In genomic region chr6:116568111-116568510, GRCh38 we compare ENCODE assay signal across 23 cellular contexts. TPM values are rescaled to one million over a fixed set of nuclear protein-coding genes. Genes with fewer than 3 reads are reported as not detected.
"Had no signal": no experiment of that assay in that cellular context is flagged by ENCODE, and none has a peak within 500 bp of the region (broad histone marks: within the 10 kb centered on the region; RNA-seq: fewer than 3 reads in every experiment).

No MANE protein-coding gene starts in this region.

- H3K4me3 Mint-ChIP-seq: activated B cell treated with CpG ODN at 0.5 μM for 24 hours; activated CD4-positive, alpha-beta memory T cell treated with anti-CD3 and anti-CD28 coated beads, Interleukin-2, amount 10 ng/mL, durations not matched to agents 7 days and 5 days; activated CD8-positive, alpha-beta memory T cell treated with anti-CD3 and anti-CD28 coated beads, Interleukin-2, amount 10 ng/mL, durations not matched to agents 7 days and 5 days; neural progenitor cell had no signal

- H3K9me3 Mint-ChIP-seq: activated B cell treated with CpG ODN at 0.5 μM for 24 hours; activated CD4-positive, alpha-beta memory T cell treated with anti-CD3 and anti-CD28 coated beads, Interleukin-2, amount 10 ng/mL, durations not matched to agents 7 days and 5 days; neural progenitor cell; T-cell had no signal

- H3K4me2 ChIP-seq: neural progenitor cell had no signal

- DNase-seq: activated B cell treated with CpG ODN at 0.5 μM for 24 hours; activated CD4-positive, alpha-beta memory T cell treated with anti-CD3 and anti-CD28 coated beads, Interleukin-2, amount 10 ng/mL, durations not matched to agents 7 days and 5 days; activated CD4-positive, alpha-beta T cell treated with anti-CD3 and anti-CD28 coated beads for 4 hours; activated CD8-positive, alpha-beta memory T cell treated with anti-CD3 and anti-CD28 coated beads, Interleukin-2, amount 10 ng/mL, durations not matched to agents 7 days and 5 days; activated naive CD4-positive, alpha-beta T cell; foreskin melanocyte; glutamatergic neuron; kidney; stimulated activated naive CD8-positive, alpha-beta T cell treated with anti-CD3 and anti-CD28 coated beads, Interleukin-15, Interleukin-2, amounts not matched to agents 100 U/mL and 50 U/mL, for 24 hours; substantia nigra; T-cell; uterus had no signal

- H2AFZ ChIP-seq: neural progenitor cell had no signal

- H3K36me3 ChIP-seq: ascending aorta, breast epithelium, neural progenitor cell, prostate gland, right atrium auricular region, tibial nerve, uterus had no signal

- ATAC-seq: activated CD8-positive, alpha-beta memory T cell treated with anti-CD3 and anti-CD28 coated beads, Interleukin-2, amount 10 ng/mL, durations not matched to agents 7 days and 5 days; esophagus mucosa; left lobe of liver; stimulated activated naive CD8-positive, alpha-beta T cell treated with anti-CD3 and anti-CD28 coated beads, Interleukin-15, Interleukin-2, amounts not matched to agents 100 U/mL and 50 U/mL, for 24 hours; T-cell had no signal

- H3K27ac ChIP-seq: ascending aorta, breast epithelium, coronary artery, neural progenitor cell, prostate gland, right atrium auricular region, tibial nerve, uterus had no signal

- H3K27me3 ChIP-seq: ascending aorta, breast epithelium, right atrium auricular region, tibial nerve, uterus had no signal

- H3K36me3 Mint-ChIP-seq: activated CD8-positive, alpha-beta memory T cell treated with anti-CD3 and anti-CD28 coated beads, Interleukin-2, amount 10 ng/mL, durations not matched to agents 7 days and 5 days; neural progenitor cell; T-cell had no signal

- H3K4me3 ChIP-seq: ascending aorta, breast epithelium, coronary artery, lung, neural progenitor cell, prostate gland, right atrium auricular region, tibial nerve, uterus had no signal

- H3K27ac Mint-ChIP-seq: activated B cell treated with CpG ODN at 0.5 μM for 24 hours; activated CD4-positive, alpha-beta memory T cell treated with anti-CD3 and anti-CD28 coated beads, Interleukin-2, amount 10 ng/mL, durations not matched to agents 7 days and 5 days; activated CD8-positive, alpha-beta memory T cell treated with anti-CD3 and anti-CD28 coated beads, Interleukin-2, amount 10 ng/mL, durations not matched to agents 7 days and 5 days; neural progenitor cell; T-cell had no signal

RNA-seq across cellular contexts. Expression of gene CALHM4, which starts 14.6 kb away (rescaled TPM):
- total RNA-seq: activated B cell treated with CpG ODN at 0.5 μM for 24 hours; activated CD4-positive, alpha-beta memory T cell treated with anti-CD3 and anti-CD28 coated beads, Interleukin-2, amount 10 ng/mL, durations not matched to agents 7 days and 5 days; activated CD8-positive, alpha-beta memory T cell treated with anti-CD3 and anti-CD28 coated beads, Interleukin-2, amount 10 ng/mL, durations not matched to agents 7 days and 5 days; ascending aorta; breast epithelium; esophagus mucosa; kidney; left lobe of liver; lung; osteocyte; right atrium auricular region; T-cell; uterus had no signal
- polyA plus RNA-seq: lung had no signal

RNA-seq across cellular contexts. Expression of gene TRAPPC3L, which starts 22.6 kb away (rescaled TPM):
- total RNA-seq: activated B cell treated with CpG ODN at 0.5 μM for 24 hours; activated CD4-positive, alpha-beta memory T cell treated with anti-CD3 and anti-CD28 coated beads, Interleukin-2, amount 10 ng/mL, durations not matched to agents 7 days and 5 days; activated CD8-positive, alpha-beta memory T cell treated with anti-CD3 and anti-CD28 coated beads, Interleukin-2, amount 10 ng/mL, durations not matched to agents 7 days and 5 days; ascending aorta; esophagus mucosa; kidney; left lobe of liver; osteocyte; prostate gland; T-cell had no signal

RNA-seq across cellular contexts. Expression of gene RSPH4A, which starts 48.2 kb away (rescaled TPM):
- total RNA-seq: esophagus mucosa, left lobe of liver had no signal

RNA-seq across cellular contexts. Expression of gene CALHM5, which starts 56.7 kb away (rescaled TPM):
- total RNA-seq: activated B cell treated with CpG ODN at 0.5 μM for 24 hours; activated CD4-positive, alpha-beta memory T cell treated with anti-CD3 and anti-CD28 coated beads, Interleukin-2, amount 10 ng/mL, durations not matched to agents 7 days and 5 days; activated CD8-positive, alpha-beta memory T cell treated with anti-CD3 and anti-CD28 coated beads, Interleukin-2, amount 10 ng/mL, durations not matched to agents 7 days and 5 days; T-cell had no signal
